ENCODE assay signal across 9 cellular contexts in the genomic region with DNA sequence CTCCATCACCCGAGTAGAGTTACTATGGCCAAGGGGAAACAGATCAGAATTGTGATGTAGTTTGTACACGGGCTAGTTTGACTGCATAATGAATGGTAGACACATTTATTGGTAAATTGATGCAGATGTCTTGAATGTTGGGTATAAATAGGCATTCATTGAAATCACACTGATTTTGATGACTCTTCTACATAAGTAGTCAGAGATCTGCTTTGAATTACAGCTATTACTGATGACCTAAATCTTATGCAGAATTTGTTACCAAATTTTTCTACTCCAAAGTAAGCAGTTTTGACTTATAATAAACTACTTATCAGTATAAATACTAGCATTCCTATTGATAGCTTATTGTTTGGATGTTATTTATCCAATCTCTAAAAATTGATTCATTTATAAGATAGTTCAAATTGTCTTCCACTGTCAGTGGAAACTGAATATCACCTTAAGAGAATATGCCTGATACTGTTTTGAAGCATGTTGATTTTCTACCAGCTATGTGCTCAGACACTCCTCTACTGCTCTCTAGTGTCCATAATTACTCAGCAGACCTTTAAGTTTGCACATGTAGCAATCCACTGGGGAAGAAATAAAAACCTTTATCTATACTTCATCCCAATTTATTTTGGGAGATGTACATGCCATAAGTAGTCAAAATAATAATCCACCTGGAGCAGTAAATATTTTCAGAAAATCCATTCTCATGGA.
DNase-seq lines count a peak whose midpoint lies in the region; ATAC-seq, FAIRE-seq and TF ChIP-seq lines count a peak whose summit lies in the region.
"Had no signal": no experiment of that assay in that cellular context is flagged by ENCODE, and none has a peak within 500 bp of the region (broad histone marks: within the 10 kb centered on the region; RNA-seq: fewer than 3 reads in every experiment).

No MANE protein-coding gene starts in this region.

- no peaks in the 10 kb centered on the region for H3K9me3 Mint-ChIP-seq in activated T-cell treated with anti-CD3 and anti-CD28 coated beads, Interleukin-2, amount 50 U/mL, for 24 hours

- H3K36me3 ChIP-seq in cardiac muscle cell, result no peaks in the 10 kb centered on the region
- H3K36me3 ChIP-seq in spleen, result no peaks in the 10 kb centered on the region
- H3K36me3 ChIP-seq: SJCRH30 had no signal

- no peaks in the 10 kb centered on the region for H3K9me3 ChIP-seq in cardiac muscle cell (ENCODE audit: low read depth)
- no peaks in the 10 kb centered on the region for H3K9me3 ChIP-seq in spleen
- H3K9me3 ChIP-seq: SJCRH30 had no signal

- H3K4me3 Mint-ChIP-seq in activated T-cell treated with anti-CD3 and anti-CD28 coated beads, Interleukin-2, amount 50 U/mL, for 24 hours, result no peak overlapping the region

- H3K27me3 ChIP-seq in cardiac muscle cell (no peaks in the 10 kb centered on the region), spleen (replicated peaks in 1 of 7) (no peaks in the 10 kb centered on the region)
- H3K27me3 ChIP-seq: SJCRH30 had no signal

- no peak overlapping the region for H3K27ac Mint-ChIP-seq in activated T-cell treated with anti-CD3 and anti-CD28 coated beads, Interleukin-2, amount 50 U/mL, for 24 hours

- ATAC-seq in GM18858 (IDR thresholded peaks at IDR 0.05; ENCODE audit: unreplicated experiment), result no peak

- H3K4me1 Mint-ChIP-seq in activated T-cell treated with anti-CD3 and anti-CD28 coated beads, Interleukin-2, amount 50 U/mL, for 24 hours (ENCODE audit: low read depth), result peaks cover 4% of the 10 kb centered on the region

- WGBS in spleen, 5 donors, result 70 to 85% (median 76%) methylated on average over 2 of the region's 2 CpGs

- DNase-seq in GM03348 (ENCODE audit: low spot score), result peak; percentile 64
- DNase-seq in NCI-H1092 (lab: John Stamatoyannopoulos, UW), result peak; percentile 32
- peak; percentile 63 to 79 for DNase-seq in cardiac muscle cell (ENCODE audit: low read depth in 1 of 2, low spot score in 1 of 2)
- DNase-seq in spleen, result no peak
- no peak for DNase-seq in activated T-cell treated with anti-CD3 and anti-CD28 coated beads, Interleukin-2, amount 50 U/mL, for 24 hours
- DNase-seq in activated CD4-positive, alpha-beta T cell treated with anti-CD3 and anti-CD28 coated beads for 48 hours, result no peak

- H3K4me1 ChIP-seq in cardiac muscle cell (ENCODE audit: low read depth) (peaks cover 18% of the 10 kb centered on the region), spleen (peaks cover 5 to 36% (median 25%) of the 10 kb centered on the region in 6 donors)

- no peaks in the 10 kb centered on the region for H3K27me3 Mint-ChIP-seq in activated T-cell treated with anti-CD3 and anti-CD28 coated beads, Interleukin-2, amount 50 U/mL, for 24 hours

- no peak for TF ChIP-seq POLR2A in spleen (IDR thresholded peaks at IDR 0.05)

- H3K4me3 ChIP-seq in cardiac muscle cell, result no peak overlapping the region
- no peak overlapping the region for H3K4me3 ChIP-seq in spleen
- H3K4me3 ChIP-seq: SJCRH30 had no signal

- H3K36me3 Mint-ChIP-seq in activated T-cell treated with anti-CD3 and anti-CD28 coated beads, Interleukin-2, amount 50 U/mL, for 24 hours (ENCODE audit: low read depth), result peaks cover 1% of the 10 kb centered on the region

- H3K27ac ChIP-seq in cardiac muscle cell, result no peak overlapping the region
- H3K27ac ChIP-seq in spleen, result peak overlapping the region in 1 of 8 donors; percentile 29
- H3K27ac ChIP-seq: SJCRH30 had no signal

- peak; percentile 88 for FAIRE-seq in TTC549 (lab: Jason Lieb, UNC)

- intact Hi-C loops in spleen (cut with DNase I; ENCODE audit: low total_unique reads), result loop anchor here (5.0 kb wide), 1 partner anchor 435 kb away; no protein-coding TSS in a partner anchor

- TF ChIP-seq CTCF in cardiac muscle cell (IDR thresholded peaks at IDR 0.05; ENCODE audit: low read depth, low read length) (peak; percentile 76), spleen (IDR thresholded peaks at IDR 0.05 in 8 of 11, conservative IDR thresholded peaks at IDR 0.05 in 3 of 11) (peak in 9 of 11 experiments; percentile 6 to 49 (median 41))

Comparison
In these comparisons a context has a peak if more than half of its experiments do, and no peak if none do; other contexts are left out.
1. DNase-seq: peak in GM03348 (single experiment), NCI-H1092 (single experiment) and cardiac muscle cell (2 of 2); none in spleen (single experiment), activated T-cell treated with anti-CD3 and anti-CD28 coated beads, Interleukin-2, amount 50 U/mL, for 24 hours (single experiment) and activated CD4-positive, alpha-beta T cell treated with anti-CD3 and anti-CD28 coated beads for 48 hours (single experiment).